8 cellular contexts compared by ENCODE assay signal in genomic region chr16:88810166-88810867, GRCh38. TPM values are rescaled to one million over a fixed set of nuclear protein-coding genes. Genes with fewer than 3 reads are reported as not detected.
DNase-seq lines count a peak whose midpoint lies in the region; ATAC-seq and TF ChIP-seq lines count a peak whose summit lies in the region.

No MANE protein-coding gene starts in this region.

- no peak overlapping the region for H4K8ac ChIP-seq in H9 (replicated peaks; ENCODE audit: insufficient read length, low read depth, low read length)

- H2BK20ac ChIP-seq in H9 (ENCODE audit: low read depth, low read length, poor library complexity, severe bottlenecking) = no peak overlapping the region

- no peak overlapping the region for H3K14ac ChIP-seq in H9 (ENCODE audit: insufficient read depth, low read length)

- H3K18ac ChIP-seq in H9 (ENCODE audit: insufficient read length, low read depth, low read length) = no peak overlapping the region

- no peak overlapping the region for H2BK120ac ChIP-seq in H9 (ENCODE audit: low read depth, low read length, poor library complexity, severe bottlenecking)

- H2BK12ac ChIP-seq in H9 (ENCODE audit: insufficient read length, low read depth, low read length) = no peak overlapping the region

- H3K36me3 Mint-ChIP-seq in H9 (ENCODE audit: insufficient read depth in 1 of 3, low read depth in 3 of 3) = peaks cover 17 to 54% (median 49%) of the 10 kb centered on the region in 3 experiments; a peak in 6 of 7 replicates

- peak; percentile 23 for DNase-seq in A172 (ENCODE audit: low spot score)
- DNase-seq in H9 = peak; percentile 38
- peak; percentile 63 to 72 for DNase-seq in activated CD4-positive, alpha-beta T cell treated with anti-CD3 and anti-CD28 coated beads, Interleukin-2, amount 50 U/mL, for 48 hours
- peak; percentile 59 to 66 for DNase-seq in stimulated activated CD4-positive, alpha-beta T cell treated with anti-CD3 and anti-CD28 coated beads, Interleukin-2, amount 100 ng/mL, for 24 hours
- DNase-seq in NCI-H1436 treated with DMSO at 0.1 percent for 48 hours (lab: John Stamatoyannopoulos, UW) = no peak
- no peak for DNase-seq in NCI-H1105 (lab: John Stamatoyannopoulos, UW)

- no peak for TF ChIP-seq POLR2A in gastroesophageal sphincter (IDR thresholded peaks at IDR 0.05)

- no peak overlapping the region for H2BK15ac ChIP-seq in H9 (ENCODE audit: low read depth, low read length)

- H3K79me2 ChIP-seq in H9 (ENCODE audit: insufficient read depth, low read length) = peaks cover 3% of the 10 kb centered on the region; the same call in 1 of the 2 replicates

- H3K36me3 ChIP-seq in gastroesophageal sphincter = peaks cover 0 to 27% of the 10 kb centered on the region in 2 donors

- H3K4me3 Mint-ChIP-seq in H9 = peak overlapping the region; percentile 83 to 93

- no peak overlapping the region for H4K91ac ChIP-seq in H9 (ENCODE audit: insufficient read length, low read depth, low read length)

- H3K9me3 ChIP-seq in H9 (ENCODE audit: control insufficient read depth, low read depth, low read length) = no peaks in the 10 kb centered on the region
- H3K9me3 ChIP-seq in gastroesophageal sphincter = no peaks in the 10 kb centered on the region

- TF ChIP-seq EP300 in gastroesophageal sphincter (IDR thresholded peaks at IDR 0.05) = no peak

- H3K9ac ChIP-seq in H9 (ENCODE audit: extremely low read depth, insufficient read length, low read length) = peak overlapping the region; percentile 82

- H3T11ph ChIP-seq in H9 (ENCODE audit: low read length) = no peak overlapping the region

- no peak overlapping the region for H3K27ac ChIP-seq in H9 (ENCODE audit: insufficient read length, low read depth, low read length)
- peak overlapping the region in 3 of 4 donors; percentile 90 to 97 (median 93) for H3K27ac ChIP-seq in gastroesophageal sphincter

- peaks cover 6 to 10% of the 10 kb centered on the region in 2 experiments for H3K4me1 Mint-ChIP-seq in H9

- H3K4me1 ChIP-seq in H9 (ENCODE audit: insufficient read depth, low read length) = no peaks in the 10 kb centered on the region
- peaks cover 0 to 45% (median 22%) of the 10 kb centered on the region in 3 donors for H3K4me1 ChIP-seq in gastroesophageal sphincter

- H3K23me2 ChIP-seq in H9 (ENCODE audit: insufficient read length, low read depth, low read length, poor library complexity, severe bottlenecking) = peaks cover 9% of the 10 kb centered on the region

- WGBS in H9 (ENCODE audit: extremely low coverage, insufficient read length, low lambda C conversion rate) = no CpG with 5 or more reads among the region's 11 CpGs
- WGBS in gastroesophageal sphincter (ENCODE audit: low coverage in 1 of 2), 2 donors = 33% methylated on average over 1 of the region's 11 CpGs; no CpG with 5 or more reads in 1 of the 2 donors

- H3K9me3 Mint-ChIP-seq in H9 = no peaks in the 10 kb centered on the region

- no peak overlapping the region for H2BK5ac ChIP-seq in H9 (ENCODE audit: insufficient read length, low read length)

- H2AK5ac ChIP-seq in H9 (ENCODE audit: insufficient read length, low read length) = no peak overlapping the region

- no peak overlapping the region for H2AFZ ChIP-seq in H9 (ENCODE audit: low read length)

- H3K27ac Mint-ChIP-seq in H9 = peak overlapping the region in 2 of 3 experiments; percentile 75 to 92; a peak in 3 of 7 replicates

- TF ChIP-seq CTCF in H9 (conservative IDR thresholded peaks at IDR 0.05) (no peak), gastroesophageal sphincter (IDR thresholded peaks at IDR 0.05) (no peak)

- no peaks in the 10 kb centered on the region for H3K27me3 ChIP-seq in H9 (ENCODE audit: insufficient read depth, low read length)
- H3K27me3 ChIP-seq in gastroesophageal sphincter = no peaks in the 10 kb centered on the region

- peaks cover 3% of the 10 kb centered on the region for H4K20me1 ChIP-seq in H9 (ENCODE audit: control insufficient read depth, insufficient read depth, insufficient read length)

- no peak overlapping the region for H3K23ac ChIP-seq in H9 (ENCODE audit: insufficient read length, low read depth, low read length)

- peak overlapping the region; percentile 56 to 68 for H3K4me3 ChIP-seq in gastroesophageal sphincter

- no peaks in the 10 kb centered on the region for H3K79me1 ChIP-seq in H9 (ENCODE audit: insufficient read depth, low read depth, low read length, poor library complexity, severe bottlenecking)

- H3K27me3 Mint-ChIP-seq in H9 (ENCODE audit: low read depth) = no peaks in the 10 kb centered on the region; the same call in 1 of the 2 replicates

- peak overlapping the region; percentile 81 for H3K4me2 ChIP-seq in H9 (ENCODE audit: insufficient read depth, insufficient read length, low read length)

- ATAC-seq in gastroesophageal sphincter = no peak
- no peak for ATAC-seq in GM21786 (IDR thresholded peaks at IDR 0.05; ENCODE audit: unreplicated experiment)

- H4K5ac ChIP-seq in H9 (ENCODE audit: insufficient read length, low read depth, low read length) = no peak overlapping the region

- no peak overlapping the region for H3K4ac ChIP-seq in H9 (ENCODE audit: low read depth, low read length)

- no peak overlapping the region for H3K56ac ChIP-seq in H9 (ENCODE audit: insufficient read length, low read depth, low read length)

RNA-seq across cellular contexts. Expression of gene APRT, which starts 1.4 kb away (rescaled TPM):
- total RNA-seq in A172 (2014; rRNA removed; shearing (Covaris generic)) = 255 and 258 TPM in 2 replicates
- total RNA-seq in H9 (2021) = 246 and 254 TPM in 2 replicates
- 100 to 1,000 TPM in 2 of 4 donors, 10 to 100 TPM in 2; 64.9 to 103 (median 92.9) TPM for total RNA-seq in gastroesophageal sphincter

RNA-seq across cellular contexts. Expression of gene CDT1, which starts 6.7 kb away (rescaled TPM):
- 29.3 and 39.2 TPM in 2 replicates for total RNA-seq in A172 (2014; rRNA removed; shearing (Covaris generic))
- total RNA-seq in H9 (2021) (74.1 and 79.7 TPM in 2 replicates), gastroesophageal sphincter (1 to 10 TPM in 1 of 4 donors, under 1 TPM in 1, not detected in 2; 0.92 to 2.0 TPM)

RNA-seq across cellular contexts. Expression of gene PIEZO1, which starts 25.3 kb away (rescaled TPM):
- 186 and 226 TPM in 2 replicates for total RNA-seq in A172 (2014; rRNA removed; shearing (Covaris generic))
- 67.8 and 71.1 TPM in 2 replicates for total RNA-seq in H9 (2021)
- total RNA-seq in gastroesophageal sphincter = 100 to 1,000 TPM; 105 to 248 (median 172) TPM

RNA-seq across cellular contexts. Expression of gene GALNS, which starts 46.4 kb away (rescaled TPM):
- total RNA-seq in A172 (2014; rRNA removed; shearing (Covaris generic)) = 25.8 and 34.3 TPM in 2 replicates
- total RNA-seq in H9 (2021) = 20.0 and 20.3 TPM in 2 replicates
- 10 to 100 TPM in 3 of 4 donors, 1 to 10 TPM in 1; 4.2 to 29.4 (median 15.6) TPM for total RNA-seq in gastroesophageal sphincter

RNA-seq across cellular contexts. Expression of gene TRAPPC2L, which starts 46.6 kb away (rescaled TPM):
- total RNA-seq in A172 (2014; rRNA removed; shearing (Covaris generic)) = 52.9 and 78.8 TPM in 2 replicates
- total RNA-seq in H9 (2021) (90.3 and 102 TPM in 2 replicates), gastroesophageal sphincter (10 to 100 TPM; 18.7 to 40.0 (median 21.5) TPM)

Comparison
In these comparisons a context has a peak if more than half of its experiments do, and no peak if none do; other contexts are left out.
1. DNase-seq: peak in A172 (single experiment), H9 (single experiment), activated CD4-positive, alpha-beta T cell treated with anti-CD3 and anti-CD28 coated beads, Interleukin-2, amount 50 U/mL, for 48 hours (2 of 2) and stimulated activated CD4-positive, alpha-beta T cell treated with anti-CD3 and anti-CD28 coated beads, Interleukin-2, amount 100 ng/mL, for 24 hours (2 of 2); none in NCI-H1436 treated with DMSO at 0.1 percent for 48 hours (single experiment) and NCI-H1105 (single experiment).
2. RNA of gene CDT1, which starts 6.7 kb away (total RNA-seq): 74.1 to 79.7 TPM in H9 and 29.3 to 39.2 TPM in A172; 0.92 to 2.0 TPM in gastroesophageal sphincter; every median in the first group is over 10 times any median in the second.